10 cellular contexts compared by ENCODE assay signal in the genomic region with DNA sequence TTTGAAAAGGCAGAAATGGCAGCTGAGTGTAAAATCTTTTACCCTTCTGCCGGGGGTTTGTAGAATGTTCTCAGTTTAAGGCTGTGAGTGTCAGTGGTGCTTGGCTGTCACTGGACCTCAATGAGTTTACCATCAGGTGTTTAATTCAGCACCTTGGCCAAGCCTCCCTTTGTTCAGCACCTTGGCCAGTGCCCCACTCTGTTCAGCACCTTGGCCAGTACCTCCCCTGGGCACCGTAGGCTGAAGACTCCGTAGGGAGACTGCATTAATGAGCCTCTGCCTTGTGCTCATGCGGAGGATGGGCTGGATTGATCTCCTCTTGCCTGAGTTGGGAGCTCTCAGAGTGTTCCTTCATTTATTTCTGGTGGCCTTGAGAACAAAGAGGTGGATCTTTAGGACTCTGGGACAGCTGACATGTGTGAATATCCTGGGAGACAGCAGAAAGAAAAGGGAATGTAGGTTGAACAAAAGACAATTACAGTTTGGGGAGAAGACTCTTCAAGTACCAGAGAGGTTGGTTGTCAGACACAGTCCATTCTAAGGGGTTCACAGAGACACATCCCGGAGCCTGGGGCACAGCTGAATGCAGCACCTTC. TPM values are rescaled to one million over a fixed set of nuclear protein-coding genes. Genes with fewer than 3 reads are reported as not detected.
DNase-seq lines count a peak whose midpoint lies in the region; ATAC-seq and TF ChIP-seq lines count a peak whose summit lies in the region.
"Had no signal": no experiment of that assay in that cellular context is flagged by ENCODE, and none has a peak within 500 bp of the region (broad histone marks: within the 10 kb centered on the region; RNA-seq: fewer than 3 reads in every experiment).

No MANE protein-coding gene starts in this region.

- no peak for TF ChIP-seq CTCF in vagina (IDR thresholded peaks at IDR 0.05)

- H3K4me1 ChIP-seq in vagina = no peaks in the 10 kb centered on the region

- intact Hi-C loops in Right ventricle myocardium superior (cut with DNase I) = no loop called here
- intact Hi-C loops in Right ventricle myocardium inferior (cut with DNase I) = no loop called here
- intact Hi-C loops in vagina (cut with DNase I) = no loop called here

- no peaks in the 10 kb centered on the region for H3K27me3 ChIP-seq in vagina

- no peaks in the 10 kb centered on the region for H3K9me3 ChIP-seq in vagina

- no peaks in the 10 kb centered on the region for H3K36me3 ChIP-seq in vagina

- ATAC-seq in Right ventricle myocardium superior (ENCODE audit: poor library complexity) (no peak), Right ventricle myocardium inferior (no peak)

- H3K27ac ChIP-seq in vagina = no peak overlapping the region
- H3K27ac ChIP-seq: skin epidermis, VCaP had no signal

- H3K4me3 ChIP-seq in vagina = no peak overlapping the region
- H3K4me3 ChIP-seq: skin epidermis had no signal

- peak; percentile 44 for DNase-seq in Right ventricle myocardium superior
- no peak for DNase-seq in Right ventricle myocardium inferior (ENCODE audit: missing footprints)
- DNase-seq in T-helper 2 cell = peak in 3 of 5 experiments; percentile 30 to 46 (median 32)
- DNase-seq in central memory CD4-positive, alpha-beta T cell = peak; percentile 23
- peak; percentile 4 for DNase-seq in midbrain (lab: John Stamatoyannopoulos, UW)
- no peak for DNase-seq in NCI-H2227 (lab: John Stamatoyannopoulos, UW; ENCODE audit: unreplicated experiment)
- no peak for DNase-seq in vagina (ENCODE audit: extremely low spot score in 2 of 2)
- no peak for DNase-seq in NCI-H526 (lab: John Stamatoyannopoulos, UW)

- TF ChIP-seq POLR2A in vagina (IDR thresholded peaks at IDR 0.05) = no peak

RNA-seq across cellular contexts. Expression of a gene that starts 1.6 kb away (rescaled TPM):
- total RNA-seq in Right ventricle myocardium superior = not detected
- total RNA-seq in Right ventricle myocardium inferior = not detected
- total RNA-seq in vagina = not detected

RNA-seq across cellular contexts. Expression of a gene that starts 32.6 kb away (rescaled TPM):
- total RNA-seq in Right ventricle myocardium superior = not detected
- total RNA-seq in Right ventricle myocardium inferior = 1.0 TPM
- total RNA-seq in vagina = not detected

RNA-seq across cellular contexts. Expression of a gene that starts 42.0 kb away (rescaled TPM):
- 7.4 TPM for total RNA-seq in Right ventricle myocardium superior
- total RNA-seq in Right ventricle myocardium inferior = 4.1 TPM
- 5.6 TPM for total RNA-seq in vagina

Comparison
In these comparisons a context has a peak if more than half of its experiments do, and no peak if none do; other contexts are left out.
1. DNase-seq: peak in Right ventricle myocardium superior (single experiment), T-helper 2 cell (3 of 5), central memory CD4-positive, alpha-beta T cell (single experiment) and midbrain (single experiment); none in Right ventricle myocardium inferior (single experiment), NCI-H2227 (single experiment), vagina (0 of 2) and NCI-H526 (0 of 2).